Comparison of ENCODE assay signal across 11 cellular contexts in genomic region chr1:10824821-10825540, GRCh38. TPM values are rescaled to one million over a fixed set of nuclear protein-coding genes. Genes with fewer than 3 reads are reported as not detected.
DNase-seq lines count a peak whose midpoint lies in the region; ATAC-seq, FAIRE-seq and TF ChIP-seq lines count a peak whose summit lies in the region.
"Had no signal": no experiment of that assay in that cellular context is flagged by ENCODE, and none has a peak within 500 bp of the region (broad histone marks: within the 10 kb centered on the region; RNA-seq: fewer than 3 reads in every experiment).

No MANE protein-coding gene starts in this region.

- FAIRE-seq in H1 (lab: Jason Lieb, UNC) (no peak), GM12891 (lab: Jason Lieb, UNC) (no peak)

- H3K4me2 ChIP-seq in H1 (ENCODE audit: insufficient read depth in 1 of 2, low read depth in 2 of 2, low read length in 2 of 2), result no peak overlapping the region
- H3K4me2 ChIP-seq in neuronal stem cell (ENCODE audit: insufficient read depth, low read length, poor library complexity, severe bottlenecking), result peak overlapping the region; percentile 14

- H3K23me2 ChIP-seq in H1 (ENCODE audit: low read depth, low read length), result no peaks in the 10 kb centered on the region

- H3K4me1 ChIP-seq in H1 (replicated peaks in 1 of 4; ENCODE audit: control insufficient read depth in 3 of 4, insufficient read depth in 4 of 4, low read length in 3 of 4), result peaks cover 0 to 10% (median 3%) of the 10 kb centered on the region in 4 experiments; a peak in 6 of 7 replicates
- peaks cover 0 to 13% of the 10 kb centered on the region in 2 donors for H3K4me1 ChIP-seq in neuronal stem cell (ENCODE audit: control insufficient read depth in 2 of 2, insufficient read depth in 1 of 2, low read depth in 1 of 2, low read length in 2 of 2)

- H3K79me1 ChIP-seq in H1 (ENCODE audit: low read depth, low read length) (no peaks in the 10 kb centered on the region), neuronal stem cell (ENCODE audit: low read depth, low read length) (no peaks in the 10 kb centered on the region)

- H2BK20ac ChIP-seq in H1 (ENCODE audit: low read length), result 0 out of 2 replicates have a peak overlapping the region, but pooled peaks have one; percentile 32

- peak overlapping the region; percentile 74 for H3K14ac ChIP-seq in H1 (ENCODE audit: insufficient read length)
- peak overlapping the region; percentile 47 for H3K14ac ChIP-seq in neuronal stem cell (ENCODE audit: low read length)

- ATAC-seq in HG03565 (IDR thresholded peaks at IDR 0.05; ENCODE audit: unreplicated experiment) (no peak), GM19328 (IDR thresholded peaks at IDR 0.05; ENCODE audit: unreplicated experiment) (no peak)

- H4K8ac ChIP-seq in H1 (ENCODE audit: extremely low read depth, insufficient read depth, low read length) (peak overlapping the region; percentile 87; the same call in 1 of the 2 replicates), neuronal stem cell (ENCODE audit: low read depth, low read length) (no peak overlapping the region)

- DNase-seq in EH (ENCODE audit: low read depth), result peak; percentile 77
- DNase-seq in MG63, result peak; percentile 79
- DNase-seq in H1 (ENCODE audit: low read depth in 1 of 2, low spot score in 2 of 2), result no peak
- no peak for DNase-seq in neuronal stem cell (ENCODE audit: low spot score)
- no peak for DNase-seq in GM12891 (ENCODE audit: insufficient read length, low spot score)
- no peak for DNase-seq in NOMO-1 treated with dmso at 0.1 percent for 144 hours (lab: John Stamatoyannopoulos, UW; ENCODE audit: unreplicated experiment)
- DNase-seq: activated CD4-positive, alpha-beta T cell treated with anti-CD3 and anti-CD28 coated beads, Interleukin-2, amount 50 U/mL, for 48 hours; NCI-H2029 treated with DMSO at 0.1 percent for 48 hours; stimulated activated CD4-positive, alpha-beta T cell treated with anti-CD3 and anti-CD28 coated beads, Interleukin-4, amount 100 ng/mL, for 1 hour had no signal

- H3K56ac ChIP-seq in H1 (replicated peaks; ENCODE audit: insufficient read length, low read depth, low read length), result peak overlapping the region; percentile 46

- H3K9ac ChIP-seq in H1 (replicated peaks in 1 of 4; ENCODE audit: extremely low read depth in 1 of 4, low read depth in 3 of 4, low read length in 3 of 4), result no peak overlapping the region
- peak overlapping the region; percentile 12 for H3K9ac ChIP-seq in neuronal stem cell (ENCODE audit: low read depth, low read length, poor library complexity)

- no peak overlapping the region for H2AK5ac ChIP-seq in H1 (ENCODE audit: low read depth, low read length)
- H2AK5ac ChIP-seq in neuronal stem cell (ENCODE audit: low read depth, low read length), result peak overlapping the region; percentile 95

- H4K91ac ChIP-seq in H1 (replicated peaks; ENCODE audit: insufficient read length, low read length) (peak overlapping the region; percentile 54), neuronal stem cell (ENCODE audit: low read depth, low read length, poor library complexity) (peak overlapping the region; percentile 79)

- TF ChIP-seq CTCF in H1 (IDR thresholded peaks at IDR 0.05; ENCODE audit: control extremely low read depth in 1 of 3, insufficient read depth in 1 of 3, low read depth in 1 of 3, low read length in 3 of 3), result no peak

- H2BK12ac ChIP-seq in H1 (ENCODE audit: low read depth, low read length) (peak overlapping the region; percentile 90; the same call in 1 of the 2 replicates), neuronal stem cell (ENCODE audit: low read length) (peak overlapping the region; percentile 100)

- H4K20me1 ChIP-seq in H1 (replicated peaks in 1 of 2; ENCODE audit: control insufficient read depth in 1 of 2, insufficient read depth in 2 of 2, low read length in 2 of 2), result no peaks in the 10 kb centered on the region

- no peak overlapping the region for H2AFZ ChIP-seq in H1 (ENCODE audit: low read length)
- H2AFZ ChIP-seq in neuronal stem cell (ENCODE audit: low read length), result no peak overlapping the region

- no peak overlapping the region for H3K4me3 ChIP-seq in MG63
- no peak overlapping the region for H3K4me3 ChIP-seq in H1 (ENCODE audit: extremely low read depth in 1 of 4, insufficient read depth in 2 of 4, low read depth in 3 of 4, low read length in 4 of 4)
- no peak overlapping the region for H3K4me3 ChIP-seq in neuronal stem cell (ENCODE audit: low read length in 2 of 2)

- H3K27me3 ChIP-seq in MG63 (no peaks in the 10 kb centered on the region), H1 (replicated peaks in 1 of 4; ENCODE audit: control insufficient read depth in 3 of 4, extremely low read depth in 1 of 4, insufficient read depth in 3 of 4, low read length in 3 of 4) (no peaks in the 10 kb centered on the region; a peak in 1 of 7 replicates), neuronal stem cell (ENCODE audit: control insufficient read depth in 3 of 3, insufficient read depth in 3 of 3, low read depth in 1 of 3, low read length in 3 of 3) (peaks cover 0 to 46% (median 0%) of the 10 kb centered on the region in 3 experiments)

- no peak overlapping the region for H2BK15ac ChIP-seq in H1 (ENCODE audit: low read length)
- H2BK15ac ChIP-seq in neuronal stem cell (ENCODE audit: low read length), result peak overlapping the region; percentile 63

- H3K23ac ChIP-seq in H1 (ENCODE audit: insufficient read length) (no peak overlapping the region), neuronal stem cell (ENCODE audit: low read depth, low read length, poor library complexity) (peak overlapping the region; percentile 57)

- H3K36me3 ChIP-seq in MG63 (no peaks in the 10 kb centered on the region), H1 (ENCODE audit: control insufficient read depth in 2 of 4, insufficient read depth in 4 of 4, low read length in 3 of 4) (no peaks in the 10 kb centered on the region), neuronal stem cell (replicated peaks in 1 of 2; ENCODE audit: control insufficient read depth in 2 of 2, insufficient read depth in 2 of 2, low read length in 2 of 2) (no peaks in the 10 kb centered on the region)

- H3K18ac ChIP-seq in H1 (ENCODE audit: extremely low read depth, low read length) (peak overlapping the region; percentile 9), neuronal stem cell (ENCODE audit: low read length) (peak overlapping the region; percentile 98)

- TF ChIP-seq EP300 in H1 (IDR thresholded peaks at IDR 0.05; ENCODE audit: borderline replicate concordance in 1 of 2, low read depth in 2 of 2, low read length in 2 of 2), result no peak

- no peak overlapping the region for H3K27ac ChIP-seq in H1 (ENCODE audit: low read depth, low read length)
- H3K27ac ChIP-seq in neuronal stem cell (replicated peaks; ENCODE audit: low read length), result no peak overlapping the region

- TF ChIP-seq POLR2A in H1 (IDR thresholded peaks at IDR 0.05; ENCODE audit: control extremely low read depth in 1 of 2, low read depth in 2 of 2, low read length in 2 of 2) (no peak), GM12891 (IDR thresholded peaks at IDR 0.05; ENCODE audit: low read depth, low read length) (no peak)

- no peak overlapping the region for H4K5ac ChIP-seq in H1 (ENCODE audit: insufficient read length, low read depth, low read length)

- no peak for TF ChIP-seq RAD21 in H1 (IDR thresholded peaks at IDR 0.05 in 1 of 2, conservative IDR thresholded peaks at IDR 0.05 in 1 of 2; ENCODE audit: low read depth in 2 of 2, low read length in 2 of 2)

- H3K4ac ChIP-seq in H1 (replicated peaks; ENCODE audit: insufficient read length, low read depth, low read length) (no peak overlapping the region), neuronal stem cell (ENCODE audit: low read length) (peak overlapping the region; percentile 53)

- H2BK120ac ChIP-seq in H1 (replicated peaks; ENCODE audit: low read depth, low read length) (no peak overlapping the region), neuronal stem cell (ENCODE audit: low read depth, low read length) (peak overlapping the region; percentile 67)

- POLR2A ChIA-PET in H1 (lab: Charles Lee; ENCODE audit: partially characterized antibody), result no interaction called here

- CTCF ChIA-PET in H1 (lab: Charles Lee; ENCODE audit: partially characterized antibody), result interaction anchor here (1.3 kb wide), 1 partner anchor 85 kb away, joined by 3 read pairs; no protein-coding TSS in a partner anchor

- no peaks in the 10 kb centered on the region for H3K9me3 ChIP-seq in MG63
- H3K9me3 ChIP-seq in H1 (ENCODE audit: insufficient read depth in 2 of 2, low read depth in 1 of 2, low read length in 1 of 2), result no peaks in the 10 kb centered on the region
- H3K9me3 ChIP-seq in neuronal stem cell (replicated peaks in 1 of 2; ENCODE audit: control insufficient read depth in 2 of 2, insufficient read depth in 1 of 2, low read depth in 1 of 2, low read length in 2 of 2), result no peaks in the 10 kb centered on the region

- no peaks in the 10 kb centered on the region for H3K79me2 ChIP-seq in H1 (ENCODE audit: control insufficient read depth in 1 of 2, insufficient read depth in 2 of 2, low read length in 2 of 2)

- H2BK5ac ChIP-seq in H1 (ENCODE audit: low read depth, low read length) (no peak overlapping the region), neuronal stem cell (ENCODE audit: low read length) (peak overlapping the region; percentile 41)

- 84% methylated on average over 16 of the region's 19 CpGs; no CpG with 5 or more reads in 1 of the 2 experiments for WGBS in H1 (ENCODE audit: extremely low coverage in 1 of 2, insufficient coverage in 1 of 2, insufficient read length in 1 of 2, insufficient replicate concordance in 2 of 2, low coverage in 1 of 2, low lambda C conversion rate in 2 of 2, missing lambda C conversion rate in 1 of 2), 2 experiments
- WGBS in neuronal stem cell (ENCODE audit: extremely low coverage in 2 of 2, insufficient read length in 2 of 2, insufficient replicate concordance in 1 of 2), 2 donors, result no CpG with 5 or more reads among the region's 19 CpGs

TF ChIP-seq in H1, 55 proteins besides CTCF, POLR2A, EP300 and RAD21 (continues in another document):
- peak in 1 of 2 experiments; percentile 60; a peak in 1 of 4 replicates for TF ChIP-seq HDAC2 (IDR thresholded peaks at IDR 0.05; ENCODE audit: borderline replicate concordance in 1 of 2, low read depth in 2 of 2, low read length in 2 of 2)

TF ChIP-seq in GM12891, 5 proteins besides CTCF, POLR2A, EP300 and RAD21 (continues in another document):
- no peak for TF ChIP-seq POLR2AphosphoS5 (IDR thresholded peaks at IDR 0.05; ENCODE audit: low read depth, low read length)

RNA-seq across cellular contexts. Expression of gene CASZ1, which starts 28.5 kb away (rescaled TPM):
- total RNA-seq in MG63 (2014; rRNA removed; shearing (Covaris generic); ENCODE audit: low replicate concordance), result 1.1 and 1.2 TPM in 2 replicates
- total RNA-seq in H1 (2021; fragmentation: NEBNext Ultra II Directional; extraction: Animal tissue kit (Norgen Biotek cat#: 25700)), result 6.1 and 7.7 TPM in 2 replicates
- polyA plus RNA-seq in H1 (2011; rRNA removed), result 4.4 and 5.9 TPM in 2 replicates
- 3.6 TPM for polyA plus RNA-seq in H1 (2011; cell fraction: cytosol; rRNA removed)
- polyA plus RNA-seq in H1 (2011; cell fraction: nucleus; rRNA removed), result 10.1 TPM
- polyA plus RNA-seq in H1 (2012, experiment 1 of 2), result 2.2 to 4.5 TPM (median 4.3 TPM) in 4 replicates
- 2.9 TPM for polyA plus RNA-seq in H1 (2012, experiment 2 of 2)
- 6.5 TPM for polyA plus RNA-seq in H1 (2013, experiment 1 of 2)
- 6.3 TPM for polyA plus RNA-seq in H1 (2013, experiment 2 of 2)
- 3.9 and 5.8 TPM in 2 replicates for polyA minus RNA-seq in H1 (2011; rRNA and poly(A)+ RNA removed)
- polyA minus RNA-seq in H1 (2011; cell fraction: cytosol; rRNA and poly(A)+ RNA removed), result 5.8 TPM
- polyA minus RNA-seq in H1 (2011; cell fraction: nucleus; rRNA and poly(A)+ RNA removed), result 10.2 TPM
- 12.5 TPM for polyA plus RNA-seq in neuronal stem cell (2013, experiment 1 of 2)
- 13.3 TPM for polyA plus RNA-seq in neuronal stem cell (2013, experiment 2 of 2)
- 1.3 TPM for polyA plus RNA-seq in GM12891 (2012; ENCODE audit: low read depth, missing spikeins)

Comparison
In these comparisons a context has a peak if more than half of its experiments do, and no peak if none do; other contexts are left out.
1. DNase-seq: peak in EH (single experiment) and MG63 (single experiment); none in H1 (0 of 2), neuronal stem cell (single experiment), GM12891 (single experiment) and NOMO-1 treated with dmso at 0.1 percent for 144 hours (single experiment).